1 cellular context compared by ENCODE assay signal in the genomic region with DNA sequence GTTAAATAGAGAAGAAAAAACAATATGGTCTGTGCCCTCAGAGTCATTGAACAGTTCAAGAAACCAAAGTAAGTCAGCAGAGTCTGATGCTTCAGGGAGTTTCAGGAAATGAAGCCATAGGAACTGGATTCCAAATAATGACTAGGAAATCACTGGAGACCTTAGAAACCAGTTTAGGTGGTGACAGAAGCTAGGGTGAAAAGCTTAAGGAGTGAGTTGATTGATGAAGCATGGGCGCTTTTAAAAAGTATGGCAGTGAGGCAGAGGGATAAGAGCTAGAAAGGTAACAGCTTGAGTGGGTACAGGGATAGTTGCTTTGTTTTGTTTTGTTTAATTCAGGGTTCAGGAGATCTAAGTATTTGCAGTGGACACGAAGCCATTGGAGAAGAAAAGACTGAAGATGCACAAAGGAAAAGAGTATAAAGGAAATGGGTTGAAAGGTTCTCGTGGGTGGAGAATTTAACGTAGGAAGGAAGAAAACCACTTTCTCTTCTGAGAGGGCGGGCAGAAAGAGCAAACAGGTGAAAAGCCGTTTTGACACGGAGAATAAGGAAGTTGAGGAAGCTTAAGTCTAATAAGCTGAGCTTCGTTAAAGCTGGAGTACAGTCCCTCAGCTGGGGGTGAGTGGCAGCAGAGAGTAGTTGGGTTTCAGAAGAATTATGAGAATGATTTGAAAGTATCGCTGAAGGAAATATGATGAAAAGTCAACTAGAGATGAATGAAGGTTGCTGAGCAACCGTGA.
A peak's percentile ranks its signal among the peaks of the same experiment; 100 is the strongest.
TF ChIP-seq lines count a peak whose summit lies in the region.

No MANE protein-coding gene starts in this region.

TF ChIP-seq in GM12878, 131 proteins besides CTCF, POLR2A, EP300 and RAD21 (continued from another document and continues in another):
- TF ChIP-seq, protein P1, sequence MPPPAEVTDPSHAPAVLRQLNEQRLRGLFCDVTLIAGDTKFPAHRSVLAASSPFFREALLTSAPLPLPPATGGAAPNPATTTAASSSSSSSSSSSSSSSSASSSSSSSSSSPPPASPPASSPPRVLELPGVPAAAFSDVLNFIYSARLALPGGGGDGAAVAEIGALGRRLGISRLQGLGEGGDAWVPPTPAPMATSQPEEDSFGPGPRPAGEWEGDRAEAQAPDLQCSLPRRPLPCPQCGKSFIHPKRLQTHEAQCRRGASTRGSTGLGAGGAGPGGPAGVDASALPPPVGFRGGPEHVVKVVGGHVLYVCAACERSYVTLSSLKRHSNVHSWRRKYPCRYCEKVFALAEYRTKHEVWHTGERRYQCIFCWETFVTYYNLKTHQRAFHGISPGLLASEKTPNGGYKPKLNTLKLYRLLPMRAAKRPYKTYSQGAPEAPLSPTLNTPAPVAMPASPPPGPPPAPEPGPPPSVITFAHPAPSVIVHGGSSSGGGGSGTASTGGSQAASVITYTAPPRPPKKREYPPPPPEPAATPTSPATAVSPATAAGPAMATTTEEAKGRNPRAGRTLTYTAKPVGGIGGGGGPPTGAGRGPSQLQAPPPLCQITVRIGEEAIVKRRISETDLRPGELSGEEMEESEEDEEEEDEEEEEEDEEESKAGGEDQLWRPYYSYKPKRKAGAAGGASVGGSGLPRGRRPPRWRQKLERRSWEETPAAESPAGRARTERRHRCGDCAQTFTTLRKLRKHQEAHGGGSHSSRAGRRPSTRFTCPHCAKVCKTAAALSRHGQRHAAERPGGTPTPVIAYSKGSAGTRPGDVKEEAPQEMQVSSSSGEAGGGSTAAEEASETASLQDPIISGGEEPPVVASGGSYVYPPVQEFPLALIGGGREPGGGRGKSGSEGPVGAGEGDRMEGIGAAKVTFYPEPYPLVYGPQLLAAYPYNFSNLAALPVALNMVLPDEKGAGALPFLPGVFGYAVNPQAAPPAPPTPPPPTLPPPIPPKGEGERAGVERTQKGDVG (CRISPR knock-in tag; IDR thresholded peaks at IDR 0.05) = no peak
- TF ChIP-seq ZNF274 (IDR thresholded peaks at IDR 0.05; ENCODE audit: insufficient read depth, insufficient read length) (no peak), TCF3 (IDR thresholded peaks at IDR 0.05; ENCODE audit: borderline replicate concordance, insufficient read depth, low read depth, low read length) (no peak), ASH2L (IDR thresholded peaks at IDR 0.05; ENCODE audit: borderline replicate concordance, low read depth) (no peak), STAT1 (conservative IDR thresholded peaks at IDR 0.05) (no peak), NR2C1 (IDR thresholded peaks at IDR 0.05) (no peak), GATAD2B (conservative IDR thresholded peaks at IDR 0.05; ENCODE audit: low read depth) (no peak), TBL1XR1 (IDR thresholded peaks at IDR 0.05; ENCODE audit: low read depth, low read length) (no peak), CEBPB (IDR thresholded peaks at IDR 0.05; ENCODE audit: borderline replicate concordance in 1 of 2, low read depth in 2 of 2, low read length in 2 of 2) (no peak), BHLHE40 (IDR thresholded peaks at IDR 0.05; ENCODE audit: borderline replicate concordance in 1 of 2, low read depth in 2 of 2, low read length in 1 of 2) (no peak), ATF7 (IDR thresholded peaks at IDR 0.05; ENCODE audit: low read depth) (peak; percentile 26; the same call in 1 of the 2 replicates), RELA (IDR thresholded peaks at IDR 0.05; ENCODE audit: borderline replicate concordance, partially characterized antibody) (no peak), MXI1 (IDR thresholded peaks at IDR 0.05; ENCODE audit: low read depth, low read length) (no peak), FOS (IDR thresholded peaks at IDR 0.05; ENCODE audit: borderline replicate concordance, extremely low read depth, insufficient read length) (no peak), SIX5 (IDR thresholded peaks at IDR 0.05; ENCODE audit: low read depth, low read length, severe bottlenecking) (no peak), FOXM1 (IDR thresholded peaks at IDR 0.05; ENCODE audit: low read depth, low read length) (no peak), PML (IDR thresholded peaks at IDR 0.05; ENCODE audit: low read length) (no peak), NFXL1 (IDR thresholded peaks at IDR 0.05; ENCODE audit: borderline replicate concordance) (no peak), BRCA1 (IDR thresholded peaks at IDR 0.05; ENCODE audit: low read depth, low read length) (no peak), CHD2 (IDR thresholded peaks at IDR 0.05; ENCODE audit: borderline replicate concordance, low read depth, low read length) (no peak), HDAC6 (IDR thresholded peaks at IDR 0.05; ENCODE audit: unreplicated experiment) (no peak), SP1 (IDR thresholded peaks at IDR 0.05; ENCODE audit: low read depth, low read length) (no peak), POU2F2 (IDR thresholded peaks at IDR 0.05; ENCODE audit: borderline replicate concordance, low read depth, low read length) (no peak), ZNF217 (IDR thresholded peaks at IDR 0.05) (no peak), ETV6 (conservative IDR thresholded peaks at IDR 0.05 in 1 of 2, IDR thresholded peaks at IDR 0.05 in 1 of 2; ENCODE audit: borderline replicate concordance in 1 of 2, low read depth in 1 of 2) (peak in 1 of 2 experiments; percentile 74; a peak in 2 of 4 replicates), NFIC (IDR thresholded peaks at IDR 0.05; ENCODE audit: low read depth, low read length) (no peak), SPI1 (IDR thresholded peaks at IDR 0.05; ENCODE audit: borderline replicate concordance, insufficient read depth, low read depth, low read length) (no peak), JUND (IDR thresholded peaks at IDR 0.05; ENCODE audit: low read depth, low read length) (no peak)
- TF ChIP-seq, protein P2, sequence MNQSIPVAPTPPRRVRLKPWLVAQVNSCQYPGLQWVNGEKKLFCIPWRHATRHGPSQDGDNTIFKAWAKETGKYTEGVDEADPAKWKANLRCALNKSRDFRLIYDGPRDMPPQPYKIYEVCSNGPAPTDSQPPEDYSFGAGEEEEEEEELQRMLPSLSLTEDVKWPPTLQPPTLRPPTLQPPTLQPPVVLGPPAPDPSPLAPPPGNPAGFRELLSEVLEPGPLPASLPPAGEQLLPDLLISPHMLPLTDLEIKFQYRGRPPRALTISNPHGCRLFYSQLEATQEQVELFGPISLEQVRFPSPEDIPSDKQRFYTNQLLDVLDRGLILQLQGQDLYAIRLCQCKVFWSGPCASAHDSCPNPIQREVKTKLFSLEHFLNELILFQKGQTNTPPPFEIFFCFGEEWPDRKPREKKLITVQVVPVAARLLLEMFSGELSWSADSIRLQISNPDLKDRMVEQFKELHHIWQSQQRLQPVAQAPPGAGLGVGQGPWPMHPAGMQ (IDR thresholded peaks at IDR 0.05; ENCODE audit: borderline replicate concordance) = no peak
- TF ChIP-seq, protein P3, sequence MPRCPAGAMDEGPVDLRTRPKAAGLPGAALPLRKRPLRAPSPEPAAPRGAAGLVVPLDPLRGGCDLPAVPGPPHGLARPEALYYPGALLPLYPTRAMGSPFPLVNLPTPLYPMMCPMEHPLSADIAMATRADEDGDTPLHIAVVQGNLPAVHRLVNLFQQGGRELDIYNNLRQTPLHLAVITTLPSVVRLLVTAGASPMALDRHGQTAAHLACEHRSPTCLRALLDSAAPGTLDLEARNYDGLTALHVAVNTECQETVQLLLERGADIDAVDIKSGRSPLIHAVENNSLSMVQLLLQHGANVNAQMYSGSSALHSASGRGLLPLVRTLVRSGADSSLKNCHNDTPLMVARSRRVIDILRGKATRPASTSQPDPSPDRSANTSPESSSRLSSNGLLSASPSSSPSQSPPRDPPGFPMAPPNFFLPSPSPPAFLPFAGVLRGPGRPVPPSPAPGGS (IDR thresholded peaks at IDR 0.05; ENCODE audit: borderline replicate concordance, insufficient read depth, low read depth, low read length, poor library complexity, severe bottlenecking) = no peak
- TF ChIP-seq, protein P4, sequence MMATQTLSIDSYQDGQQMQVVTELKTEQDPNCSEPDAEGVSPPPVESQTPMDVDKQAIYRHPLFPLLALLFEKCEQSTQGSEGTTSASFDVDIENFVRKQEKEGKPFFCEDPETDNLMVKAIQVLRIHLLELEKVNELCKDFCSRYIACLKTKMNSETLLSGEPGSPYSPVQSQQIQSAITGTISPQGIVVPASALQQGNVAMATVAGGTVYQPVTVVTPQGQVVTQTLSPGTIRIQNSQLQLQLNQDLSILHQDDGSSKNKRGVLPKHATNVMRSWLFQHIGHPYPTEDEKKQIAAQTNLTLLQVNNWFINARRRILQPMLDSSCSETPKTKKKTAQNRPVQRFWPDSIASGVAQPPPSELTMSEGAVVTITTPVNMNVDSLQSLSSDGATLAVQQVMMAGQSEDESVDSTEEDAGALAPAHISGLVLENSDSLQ (IDR thresholded peaks at IDR 0.05) = peak; percentile 91
- TF ChIP-seq, protein P5, sequence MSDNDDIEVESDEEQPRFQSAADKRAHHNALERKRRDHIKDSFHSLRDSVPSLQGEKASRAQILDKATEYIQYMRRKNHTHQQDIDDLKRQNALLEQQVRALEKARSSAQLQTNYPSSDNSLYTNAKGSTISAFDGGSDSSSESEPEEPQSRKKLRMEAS (IDR thresholded peaks at IDR 0.05; ENCODE audit: low read depth, low read length) = no peak
- TF ChIP-seq, protein P6, sequence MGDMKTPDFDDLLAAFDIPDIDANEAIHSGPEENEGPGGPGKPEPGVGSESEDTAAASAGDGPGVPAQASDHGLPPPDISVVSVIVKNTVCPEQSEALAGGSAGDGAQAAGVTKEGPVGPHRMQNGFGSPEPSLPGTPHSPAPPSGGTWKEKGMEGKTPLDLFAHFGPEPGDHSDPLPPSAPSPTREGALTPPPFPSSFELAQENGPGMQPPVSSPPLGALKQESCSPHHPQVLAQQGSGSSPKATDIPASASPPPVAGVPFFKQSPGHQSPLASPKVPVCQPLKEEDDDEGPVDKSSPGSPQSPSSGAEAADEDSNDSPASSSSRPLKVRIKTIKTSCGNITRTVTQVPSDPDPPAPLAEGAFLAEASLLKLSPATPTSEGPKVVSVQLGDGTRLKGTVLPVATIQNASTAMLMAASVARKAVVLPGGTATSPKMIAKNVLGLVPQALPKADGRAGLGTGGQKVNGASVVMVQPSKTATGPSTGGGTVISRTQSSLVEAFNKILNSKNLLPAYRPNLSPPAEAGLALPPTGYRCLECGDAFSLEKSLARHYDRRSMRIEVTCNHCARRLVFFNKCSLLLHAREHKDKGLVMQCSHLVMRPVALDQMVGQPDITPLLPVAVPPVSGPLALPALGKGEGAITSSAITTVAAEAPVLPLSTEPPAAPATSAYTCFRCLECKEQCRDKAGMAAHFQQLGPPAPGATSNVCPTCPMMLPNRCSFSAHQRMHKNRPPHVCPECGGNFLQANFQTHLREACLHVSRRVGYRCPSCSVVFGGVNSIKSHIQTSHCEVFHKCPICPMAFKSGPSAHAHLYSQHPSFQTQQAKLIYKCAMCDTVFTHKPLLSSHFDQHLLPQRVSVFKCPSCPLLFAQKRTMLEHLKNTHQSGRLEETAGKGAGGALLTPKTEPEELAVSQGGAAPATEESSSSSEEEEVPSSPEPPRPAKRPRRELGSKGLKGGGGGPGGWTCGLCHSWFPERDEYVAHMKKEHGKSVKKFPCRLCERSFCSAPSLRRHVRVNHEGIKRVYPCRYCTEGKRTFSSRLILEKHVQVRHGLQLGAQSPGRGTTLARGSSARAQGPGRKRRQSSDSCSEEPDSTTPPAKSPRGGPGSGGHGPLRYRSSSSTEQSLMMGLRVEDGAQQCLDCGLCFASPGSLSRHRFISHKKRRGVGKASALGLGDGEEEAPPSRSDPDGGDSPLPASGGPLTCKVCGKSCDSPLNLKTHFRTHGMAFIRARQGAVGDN (IDR thresholded peaks at IDR 0.05) = no peak
- TF ChIP-seq, protein P7, sequence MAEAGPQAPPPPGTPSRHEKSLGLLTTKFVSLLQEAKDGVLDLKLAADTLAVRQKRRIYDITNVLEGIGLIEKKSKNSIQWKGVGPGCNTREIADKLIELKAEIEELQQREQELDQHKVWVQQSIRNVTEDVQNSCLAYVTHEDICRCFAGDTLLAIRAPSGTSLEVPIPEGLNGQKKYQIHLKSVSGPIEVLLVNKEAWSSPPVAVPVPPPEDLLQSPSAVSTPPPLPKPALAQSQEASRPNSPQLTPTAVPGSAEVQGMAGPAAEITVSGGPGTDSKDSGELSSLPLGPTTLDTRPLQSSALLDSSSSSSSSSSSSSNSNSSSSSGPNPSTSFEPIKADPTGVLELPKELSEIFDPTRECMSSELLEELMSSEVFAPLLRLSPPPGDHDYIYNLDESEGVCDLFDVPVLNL (IDR thresholded peaks at IDR 0.05; ENCODE audit: low read depth, low read length) = no peak
- TF ChIP-seq, protein P8, sequence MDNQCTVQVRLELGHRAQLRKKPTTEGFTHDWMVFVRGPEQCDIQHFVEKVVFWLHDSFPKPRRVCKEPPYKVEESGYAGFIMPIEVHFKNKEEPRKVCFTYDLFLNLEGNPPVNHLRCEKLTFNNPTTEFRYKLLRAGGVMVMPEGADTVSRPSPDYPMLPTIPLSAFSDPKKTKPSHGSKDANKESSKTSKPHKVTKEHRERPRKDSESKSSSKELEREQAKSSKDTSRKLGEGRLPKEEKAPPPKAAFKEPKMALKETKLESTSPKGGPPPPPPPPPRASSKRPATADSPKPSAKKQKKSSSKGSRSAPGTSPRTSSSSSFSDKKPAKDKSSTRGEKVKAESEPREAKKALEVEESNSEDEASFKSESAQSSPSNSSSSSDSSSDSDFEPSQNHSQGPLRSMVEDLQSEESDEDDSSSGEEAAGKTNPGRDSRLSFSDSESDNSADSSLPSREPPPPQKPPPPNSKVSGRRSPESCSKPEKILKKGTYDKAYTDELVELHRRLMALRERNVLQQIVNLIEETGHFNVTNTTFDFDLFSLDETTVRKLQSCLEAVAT (IDR thresholded peaks at IDR 0.05) = no peak
- TF ChIP-seq, protein P9, sequence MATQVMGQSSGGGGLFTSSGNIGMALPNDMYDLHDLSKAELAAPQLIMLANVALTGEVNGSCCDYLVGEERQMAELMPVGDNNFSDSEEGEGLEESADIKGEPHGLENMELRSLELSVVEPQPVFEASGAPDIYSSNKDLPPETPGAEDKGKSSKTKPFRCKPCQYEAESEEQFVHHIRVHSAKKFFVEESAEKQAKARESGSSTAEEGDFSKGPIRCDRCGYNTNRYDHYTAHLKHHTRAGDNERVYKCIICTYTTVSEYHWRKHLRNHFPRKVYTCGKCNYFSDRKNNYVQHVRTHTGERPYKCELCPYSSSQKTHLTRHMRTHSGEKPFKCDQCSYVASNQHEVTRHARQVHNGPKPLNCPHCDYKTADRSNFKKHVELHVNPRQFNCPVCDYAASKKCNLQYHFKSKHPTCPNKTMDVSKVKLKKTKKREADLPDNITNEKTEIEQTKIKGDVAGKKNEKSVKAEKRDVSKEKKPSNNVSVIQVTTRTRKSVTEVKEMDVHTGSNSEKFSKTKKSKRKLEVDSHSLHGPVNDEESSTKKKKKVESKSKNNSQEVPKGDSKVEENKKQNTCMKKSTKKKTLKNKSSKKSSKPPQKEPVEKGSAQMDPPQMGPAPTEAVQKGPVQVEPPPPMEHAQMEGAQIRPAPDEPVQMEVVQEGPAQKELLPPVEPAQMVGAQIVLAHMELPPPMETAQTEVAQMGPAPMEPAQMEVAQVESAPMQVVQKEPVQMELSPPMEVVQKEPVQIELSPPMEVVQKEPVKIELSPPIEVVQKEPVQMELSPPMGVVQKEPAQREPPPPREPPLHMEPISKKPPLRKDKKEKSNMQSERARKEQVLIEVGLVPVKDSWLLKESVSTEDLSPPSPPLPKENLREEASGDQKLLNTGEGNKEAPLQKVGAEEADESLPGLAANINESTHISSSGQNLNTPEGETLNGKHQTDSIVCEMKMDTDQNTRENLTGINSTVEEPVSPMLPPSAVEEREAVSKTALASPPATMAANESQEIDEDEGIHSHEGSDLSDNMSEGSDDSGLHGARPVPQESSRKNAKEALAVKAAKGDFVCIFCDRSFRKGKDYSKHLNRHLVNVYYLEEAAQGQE (IDR thresholded peaks at IDR 0.05; ENCODE audit: low read depth, low read length) = no peak
- TF ChIP-seq, protein P10, sequence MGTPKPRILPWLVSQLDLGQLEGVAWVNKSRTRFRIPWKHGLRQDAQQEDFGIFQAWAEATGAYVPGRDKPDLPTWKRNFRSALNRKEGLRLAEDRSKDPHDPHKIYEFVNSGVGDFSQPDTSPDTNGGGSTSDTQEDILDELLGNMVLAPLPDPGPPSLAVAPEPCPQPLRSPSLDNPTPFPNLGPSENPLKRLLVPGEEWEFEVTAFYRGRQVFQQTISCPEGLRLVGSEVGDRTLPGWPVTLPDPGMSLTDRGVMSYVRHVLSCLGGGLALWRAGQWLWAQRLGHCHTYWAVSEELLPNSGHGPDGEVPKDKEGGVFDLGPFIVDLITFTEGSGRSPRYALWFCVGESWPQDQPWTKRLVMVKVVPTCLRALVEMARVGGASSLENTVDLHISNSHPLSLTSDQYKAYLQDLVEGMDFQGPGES (IDR thresholded peaks at IDR 0.05) = no peak
